ENCODE assay signal across 16 cellular contexts in genomic region chr10:132232981-132233380, GRCh38. TPM values are rescaled to one million over a fixed set of nuclear protein-coding genes. Genes with fewer than 3 reads are reported as not detected.
DNase-seq lines count a peak whose midpoint lies in the region; ATAC-seq and TF ChIP-seq lines count a peak whose summit lies in the region.
"Had no signal": no experiment of that assay in that cellular context is flagged by ENCODE, and none has a peak within 500 bp of the region (broad histone marks: within the 10 kb centered on the region; RNA-seq: fewer than 3 reads in every experiment).

No MANE protein-coding gene starts in this region.

- POLR2A ChIA-PET in activated CD4-positive, alpha-beta T cell treated with anti-CD3 and anti-CD28 coated beads for 36 hours (lab: Charles Lee) = no interaction called here

- no peaks in the 10 kb centered on the region for H3K9me3 Mint-ChIP-seq in activated CD4-positive, alpha-beta T cell treated with anti-CD3 and anti-CD28 coated beads for 36 hours (ENCODE audit: low read depth)
- H3K9me3 Mint-ChIP-seq in natural killer cell (no peaks in the 10 kb centered on the region), glutamatergic neuron (ENCODE audit: unreplicated experiment) (peaks cover 13% of the 10 kb centered on the region)
- H3K9me3 Mint-ChIP-seq in natural killer cell treated with Interleukin-12 subunit alpha and Interleukin-12 subunit beta and Interleukin-15 and Interleukin-18, amount 100 ng/mL, for 72 hours = no peaks in the 10 kb centered on the region
- H3K9me3 Mint-ChIP-seq in stimulated activated naive CD8-positive, alpha-beta T cell treated with anti-CD3 and anti-CD28 coated beads, Interleukin-15, amount 100 ng/mL, for 72 hours = no peaks in the 10 kb centered on the region

- TF ChIP-seq CTCF in natural killer cell (IDR thresholded peaks at IDR 0.05) = no peak
- no peak for TF ChIP-seq CTCF in glutamatergic neuron (IDR thresholded peaks at IDR 0.05; ENCODE audit: partially characterized antibody, unreplicated experiment)

- peaks cover 34% of the 10 kb centered on the region for H3K4me1 Mint-ChIP-seq in activated CD4-positive, alpha-beta T cell treated with anti-CD3 and anti-CD28 coated beads for 36 hours
- H3K4me1 Mint-ChIP-seq in natural killer cell = peaks cover 24 to 37% of the 10 kb centered on the region in 2 donors
- peaks cover 10 to 21% of the 10 kb centered on the region in 2 donors for H3K4me1 Mint-ChIP-seq in natural killer cell treated with Interleukin-12 subunit alpha and Interleukin-12 subunit beta and Interleukin-15 and Interleukin-18, amount 100 ng/mL, for 72 hours (ENCODE audit: low read depth in 2 of 2)
- H3K4me1 Mint-ChIP-seq in glutamatergic neuron (ENCODE audit: low read depth, unreplicated experiment) = peaks cover 15% of the 10 kb centered on the region
- H3K4me1 Mint-ChIP-seq in stimulated activated naive CD8-positive, alpha-beta T cell treated with anti-CD3 and anti-CD28 coated beads, Interleukin-15, amount 100 ng/mL, for 72 hours = peaks cover 48% of the 10 kb centered on the region

- no peak for DNase-seq in activated CD4-positive, alpha-beta T cell treated with anti-CD3 and anti-CD28 coated beads for 36 hours
- DNase-seq in activated CD4-positive, alpha-beta T cell treated with anti-CD3 and anti-CD28 coated beads, Interleukin-2, amount 50 U/mL, for 48 hours = no peak
- no peak for DNase-seq in natural killer cell
- no peak for DNase-seq in natural killer cell treated with Interleukin-12 subunit alpha and Interleukin-12 subunit beta and Interleukin-15 and Interleukin-18, amount 100 ng/mL, for 72 hours (ENCODE audit: low spot score)
- no peak for DNase-seq in glutamatergic neuron
- DNase-seq in stimulated activated naive CD8-positive, alpha-beta T cell treated with anti-CD3 and anti-CD28 coated beads, Interleukin-15, amount 100 ng/mL, for 72 hours = no peak
- DNase-seq in GM03348 (ENCODE audit: low spot score) = no peak
- no peak for DNase-seq in HuH-7 (ENCODE audit: low spot score)
- DNase-seq: DMS79, Karpas-422, MM.1S, NCI-H1105, NCI-H1694 treated with DMSO at 0.1 percent for 48 hours, NCI-H446 treated with DMSO at 0.1 percent for 48 hours, NCI-H774 had no signal

- intact Hi-C loops in activated CD4-positive, alpha-beta T cell treated with anti-CD3 and anti-CD28 coated beads for 36 hours (cut with DNase I, micrococcal nuclease) = loop anchor here in 1 of 2 experiments (1.0 to 5.0 kb wide), 2 partner anchors 75 to 214 kb away; no protein-coding TSS in a partner anchor
- intact Hi-C loops in natural killer cell (cut with micrococcal nuclease) = no loop called here

- CTCF ChIA-PET in activated CD4-positive, alpha-beta T cell treated with anti-CD3 and anti-CD28 coated beads for 36 hours (lab: Charles Lee) = interaction anchor here (0.7 to 0.9 kb wide), 2 partner anchors 170 to 227 kb away, joined by 4 read pairs; no protein-coding TSS in a partner anchor

- peak overlapping the region; percentile 88 for H3K27ac Mint-ChIP-seq in activated CD4-positive, alpha-beta T cell treated with anti-CD3 and anti-CD28 coated beads for 36 hours
- H3K27ac Mint-ChIP-seq in natural killer cell (no peak overlapping the region), glutamatergic neuron (ENCODE audit: unreplicated experiment) (peak overlapping the region; percentile 22)
- H3K27ac Mint-ChIP-seq in natural killer cell treated with Interleukin-12 subunit alpha and Interleukin-12 subunit beta and Interleukin-15 and Interleukin-18, amount 100 ng/mL, for 72 hours = peak overlapping the region in 1 of 2 donors; percentile 82
- H3K27ac Mint-ChIP-seq in stimulated activated naive CD8-positive, alpha-beta T cell treated with anti-CD3 and anti-CD28 coated beads, Interleukin-15, amount 100 ng/mL, for 72 hours = peak overlapping the region; percentile 15 to 85

- no peaks in the 10 kb centered on the region for H3K36me3 Mint-ChIP-seq in activated CD4-positive, alpha-beta T cell treated with anti-CD3 and anti-CD28 coated beads for 36 hours (ENCODE audit: low read depth)
- H3K36me3 Mint-ChIP-seq in natural killer cell (no peaks in the 10 kb centered on the region), glutamatergic neuron (ENCODE audit: unreplicated experiment) (no peaks in the 10 kb centered on the region)
- H3K36me3 Mint-ChIP-seq in natural killer cell treated with Interleukin-12 subunit alpha and Interleukin-12 subunit beta and Interleukin-15 and Interleukin-18, amount 100 ng/mL, for 72 hours = no peaks in the 10 kb centered on the region

- H3K27me3 Mint-ChIP-seq in activated CD4-positive, alpha-beta T cell treated with anti-CD3 and anti-CD28 coated beads for 36 hours = no peaks in the 10 kb centered on the region
- H3K27me3 Mint-ChIP-seq in natural killer cell (ENCODE audit: low read depth in 2 of 2) (no peaks in the 10 kb centered on the region), glutamatergic neuron (ENCODE audit: unreplicated experiment) (peaks cover 14% of the 10 kb centered on the region)
- H3K27me3 Mint-ChIP-seq in natural killer cell treated with Interleukin-12 subunit alpha and Interleukin-12 subunit beta and Interleukin-15 and Interleukin-18, amount 100 ng/mL, for 72 hours = no peaks in the 10 kb centered on the region
- no peaks in the 10 kb centered on the region for H3K27me3 Mint-ChIP-seq in stimulated activated naive CD8-positive, alpha-beta T cell treated with anti-CD3 and anti-CD28 coated beads, Interleukin-15, amount 100 ng/mL, for 72 hours

- ATAC-seq in activated CD4-positive, alpha-beta T cell treated with anti-CD3 and anti-CD28 coated beads for 36 hours = no peak
- ATAC-seq in natural killer cell = no peak
- no peak for ATAC-seq in natural killer cell treated with Interleukin-12 subunit alpha and Interleukin-12 subunit beta and Interleukin-15 and Interleukin-18, amount 100 ng/mL, for 72 hours
- ATAC-seq in stimulated activated naive CD8-positive, alpha-beta T cell treated with anti-CD3 and anti-CD28 coated beads, Interleukin-15, amount 100 ng/mL, for 72 hours = no peak
- ATAC-seq: Panc1 had no signal

- H3K4me3 Mint-ChIP-seq in activated CD4-positive, alpha-beta T cell treated with anti-CD3 and anti-CD28 coated beads for 36 hours = no peak overlapping the region
- H3K4me3 Mint-ChIP-seq in natural killer cell (peak overlapping the region; percentile 56), glutamatergic neuron (ENCODE audit: unreplicated experiment) (no peak overlapping the region)
- H3K4me3 Mint-ChIP-seq in natural killer cell treated with Interleukin-12 subunit alpha and Interleukin-12 subunit beta and Interleukin-15 and Interleukin-18, amount 100 ng/mL, for 72 hours = no peak overlapping the region
- H3K4me3 Mint-ChIP-seq in stimulated activated naive CD8-positive, alpha-beta T cell treated with anti-CD3 and anti-CD28 coated beads, Interleukin-15, amount 100 ng/mL, for 72 hours = peak overlapping the region; percentile 73 to 77

RNA-seq across cellular contexts. Expression of gene DPYSL4, which starts 46.2 kb away (rescaled TPM):
- total RNA-seq in activated CD4-positive, alpha-beta T cell treated with anti-CD3 and anti-CD28 coated beads for 36 hours = 10 to 100 TPM; 15.0 to 15.2 TPM
- 1 to 10 TPM in 2 of 3 donors, under 1 TPM in 1; 0.40 to 1.3 (median 1.0) TPM for total RNA-seq in natural killer cell
- 10 to 100 TPM in 1 of 2 donors, 1 to 10 TPM in 1; 6.5 to 19.2 TPM for total RNA-seq in natural killer cell treated with Interleukin-12 subunit alpha and Interleukin-12 subunit beta and Interleukin-15 and Interleukin-18, amount 100 ng/mL, for 72 hours
- total RNA-seq in glutamatergic neuron (ENCODE audit: unreplicated experiment) = 402 TPM

Comparison
In these comparisons a context has a peak if more than half of its experiments do, and no peak if none do; other contexts are left out.
1. H3K4me3 Mint-ChIP-seq: peak in natural killer cell (single experiment) and stimulated activated naive CD8-positive, alpha-beta T cell treated with anti-CD3 and anti-CD28 coated beads, Interleukin-15, amount 100 ng/mL, for 72 hours (2 of 2); none in activated CD4-positive, alpha-beta T cell treated with anti-CD3 and anti-CD28 coated beads for 36 hours (single experiment), natural killer cell treated with Interleukin-12 subunit alpha and Interleukin-12 subunit beta and Interleukin-15 and Interleukin-18, amount 100 ng/mL, for 72 hours (single experiment) and glutamatergic neuron (single experiment).
2. H3K27ac Mint-ChIP-seq: peak in activated CD4-positive, alpha-beta T cell treated with anti-CD3 and anti-CD28 coated beads for 36 hours (single experiment), glutamatergic neuron (single experiment) and stimulated activated naive CD8-positive, alpha-beta T cell treated with anti-CD3 and anti-CD28 coated beads, Interleukin-15, amount 100 ng/mL, for 72 hours (2 of 2); none in natural killer cell (0 of 2).
3. RNA of gene DPYSL4, which starts 46.2 kb away (total RNA-seq): 402 TPM in glutamatergic neuron (single experiment); 6.5 to 19.2 TPM in natural killer cell treated with Interleukin-12 subunit alpha and Interleukin-12 subunit beta and Interleukin-15 and Interleukin-18, amount 100 ng/mL, for 72 hours, 15.0 to 15.2 TPM in activated CD4-positive, alpha-beta T cell treated with anti-CD3 and anti-CD28 coated beads for 36 hours and 0.40 to 1.3 TPM in natural killer cell; every median in the first group is over 10 times any median in the second.